ENCODE assay signal across 9 cellular contexts in genomic region chr2:233857511-233858118, GRCh38. TPM values are rescaled to one million over a fixed set of nuclear protein-coding genes. Genes with fewer than 3 reads are reported as not detected.
DNase-seq lines count a peak whose midpoint lies in the region; ATAC-seq, FAIRE-seq and TF ChIP-seq lines count a peak whose summit lies in the region.
"Had no signal": no experiment of that assay in that cellular context is flagged by ENCODE, and none has a peak within 500 bp of the region (broad histone marks: within the 10 kb centered on the region; RNA-seq: fewer than 3 reads in every experiment).

No MANE protein-coding gene starts in this region.

- no peak overlapping the region for H3K4me3 ChIP-seq in AG10803 (ENCODE audit: low read length)
- no peak overlapping the region for H3K4me3 ChIP-seq in body of pancreas

- no peaks in the 10 kb centered on the region for H3K36me3 ChIP-seq in body of pancreas (replicated peaks in 1 of 2; ENCODE audit: insufficient read depth in 1 of 2, low read depth in 2 of 2)

- TF ChIP-seq POLR2A in body of pancreas (IDR thresholded peaks at IDR 0.05) = no peak
- no peak for TF ChIP-seq POLR2A in GM12892 (IDR thresholded peaks at IDR 0.05; ENCODE audit: low read depth, low read length)

- peak; percentile 24 for ATAC-seq in T-helper 17 cell
- ATAC-seq in body of pancreas = no peak
- no peak for ATAC-seq in natural killer cell treated with Interleukin-12 subunit alpha and Interleukin-12 subunit beta and Interleukin-15 and Interleukin-18, amount 100 ng/mL, for 72 hours

- H3K36me3 Mint-ChIP-seq in HFFc6 (ENCODE audit: low read depth) = peaks cover 8% of the 10 kb centered on the region
- peaks cover 4% of the 10 kb centered on the region for H3K36me3 Mint-ChIP-seq in T-helper 17 cell (ENCODE audit: low read depth)
- peaks cover 6% of the 10 kb centered on the region for H3K36me3 Mint-ChIP-seq in natural killer cell treated with Interleukin-12 subunit alpha and Interleukin-12 subunit beta and Interleukin-15 and Interleukin-18, amount 100 ng/mL, for 72 hours

- H3K4me3 Mint-ChIP-seq in HFFc6 (no peak overlapping the region), T-helper 17 cell (no peak overlapping the region)
- no peak overlapping the region for H3K4me3 Mint-ChIP-seq in natural killer cell treated with Interleukin-12 subunit alpha and Interleukin-12 subunit beta and Interleukin-15 and Interleukin-18, amount 100 ng/mL, for 72 hours

- H3K27ac ChIP-seq in body of pancreas = no peak overlapping the region

- DNase-seq in AG10803 (ENCODE audit: low read depth) = no peak
- DNase-seq in HFFc6 = no peak
- DNase-seq in T-helper 17 cell = peak; percentile 27 to 51 (median 33)
- DNase-seq in body of pancreas = peak in 3 of 4 donors; percentile 23 to 54 (median 51)
- DNase-seq in natural killer cell treated with Interleukin-12 subunit alpha and Interleukin-12 subunit beta and Interleukin-15 and Interleukin-18, amount 100 ng/mL, for 72 hours (ENCODE audit: low spot score) = peak; percentile 75
- DNase-seq in GM12892 (ENCODE audit: insufficient read length) = no peak
- no peak for DNase-seq in urothelium cell line (ENCODE audit: low spot score)
- DNase-seq in amniotic stem cell (lab: John Stamatoyannopoulos, UW) = no peak

- H3K27me3 Mint-ChIP-seq in HFFc6 (ENCODE audit: insufficient read depth) (peaks cover 5% of the 10 kb centered on the region), T-helper 17 cell (peaks cover 15% of the 10 kb centered on the region)
- no peaks in the 10 kb centered on the region for H3K27me3 Mint-ChIP-seq in natural killer cell treated with Interleukin-12 subunit alpha and Interleukin-12 subunit beta and Interleukin-15 and Interleukin-18, amount 100 ng/mL, for 72 hours

- FAIRE-seq in GM12892 (lab: Jason Lieb, UNC) (no peak), urothelium cell line (lab: Jason Lieb, UNC) (no peak)
- FAIRE-seq: endometrium had no signal

- WGBS in body of pancreas, 2 donors = 31 to 32% methylated on average over 9 of the region's 9 CpGs

- no peak overlapping the region for H3K27ac Mint-ChIP-seq in HFFc6
- no peak overlapping the region for H3K27ac Mint-ChIP-seq in T-helper 17 cell
- no peak overlapping the region for H3K27ac Mint-ChIP-seq in natural killer cell treated with Interleukin-12 subunit alpha and Interleukin-12 subunit beta and Interleukin-15 and Interleukin-18, amount 100 ng/mL, for 72 hours

- H3K4me1 Mint-ChIP-seq in HFFc6 (ENCODE audit: low read depth) (peaks cover 24% of the 10 kb centered on the region), T-helper 17 cell (peaks cover 17% of the 10 kb centered on the region)
- H3K4me1 Mint-ChIP-seq in natural killer cell treated with Interleukin-12 subunit alpha and Interleukin-12 subunit beta and Interleukin-15 and Interleukin-18, amount 100 ng/mL, for 72 hours (ENCODE audit: low read depth in 2 of 2) = peaks cover 14 to 21% of the 10 kb centered on the region in 2 donors

- H3K4me1 ChIP-seq in body of pancreas = peaks cover 8% of the 10 kb centered on the region

- intact Hi-C loops in body of pancreas (cut with DNase I) = no loop called here

- H3K9me3 Mint-ChIP-seq in HFFc6 = no peaks in the 10 kb centered on the region
- H3K9me3 Mint-ChIP-seq in natural killer cell treated with Interleukin-12 subunit alpha and Interleukin-12 subunit beta and Interleukin-15 and Interleukin-18, amount 100 ng/mL, for 72 hours = no peaks in the 10 kb centered on the region

- no peaks in the 10 kb centered on the region for H3K27me3 ChIP-seq in body of pancreas

- TF ChIP-seq CTCF in AG10803 (conservative IDR thresholded peaks at IDR 0.05; ENCODE audit: low read length) (peak; percentile 52), HFFc6 (IDR thresholded peaks at IDR 0.05) (peak; percentile 86), body of pancreas (IDR thresholded peaks at IDR 0.05) (peak; percentile 23 to 64 (median 46))

- no peaks in the 10 kb centered on the region for H3K9me3 ChIP-seq in T-helper 17 cell (ENCODE audit: control insufficient read depth, low read length, poor library complexity, severe bottlenecking)
- no peaks in the 10 kb centered on the region for H3K9me3 ChIP-seq in body of pancreas

RNA-seq across cellular contexts. Expression of gene HJURP, which starts 3.3 kb away (rescaled TPM):
- 10 to 100 TPM; 16.8 to 33.6 (median 32.4) TPM for total RNA-seq in HFFc6 (2021; fragmentation: NEBNext Ultra II Directional; extraction: Animal tissue kit (Norgen Biotek cat#: 25700))
- total RNA-seq in T-helper 17 cell (1 to 10 TPM in 1 of 2 donors, under 1 TPM in 1; 0.35 to 1.1 TPM), body of pancreas (1 to 10 TPM in 1 of 2 donors, not detected in 1; 3.6 TPM)
- 10 to 100 TPM; 35.6 to 76.6 TPM for total RNA-seq in natural killer cell treated with Interleukin-12 subunit alpha and Interleukin-12 subunit beta and Interleukin-15 and Interleukin-18, amount 100 ng/mL, for 72 hours
- polyA plus RNA-seq in GM12892 (2012; ENCODE audit: missing spikeins) = 16.5 TPM

RNA-seq across cellular contexts. Expression of gene TRPM8, which starts 59.6 kb away (rescaled TPM):
- total RNA-seq in HFFc6 (2021; fragmentation: NEBNext Ultra II Directional; extraction: Animal tissue kit (Norgen Biotek cat#: 25700)) = not detected
- not detected for total RNA-seq in T-helper 17 cell
- under 1 TPM in 1 of 2 donors, not detected in 1; 0.78 TPM for total RNA-seq in body of pancreas
- not detected for total RNA-seq in natural killer cell treated with Interleukin-12 subunit alpha and Interleukin-12 subunit beta and Interleukin-15 and Interleukin-18, amount 100 ng/mL, for 72 hours
- polyA plus RNA-seq in GM12892 (2012; ENCODE audit: missing spikeins) = not detected

Comparison
In these comparisons a context has a peak if more than half of its experiments do, and no peak if none do; other contexts are left out.
1. DNase-seq: peak in T-helper 17 cell (3 of 3), body of pancreas (3 of 4) and natural killer cell treated with Interleukin-12 subunit alpha and Interleukin-12 subunit beta and Interleukin-15 and Interleukin-18, amount 100 ng/mL, for 72 hours (single experiment); none in AG10803 (single experiment), HFFc6 (single experiment), GM12892 (single experiment), urothelium cell line (single experiment) and amniotic stem cell (single experiment).
2. Peak in every context shown above with its lines, with median percentiles within 50 percentile points of each other: CTCF ChIP-seq.